Comparison of ENCODE assay signal across 21 cellular contexts in genomic region chr14:42441615-42442014, GRCh38.
"Had no signal": no experiment of that assay in that cellular context is flagged by ENCODE, and none has a peak within 500 bp of the region (broad histone marks: within the 10 kb centered on the region; RNA-seq: fewer than 3 reads in every experiment).

No MANE protein-coding gene starts in this region.

- H3K4me1 ChIP-seq: colonic mucosa, esophagus squamous epithelium, gastrocnemius medialis, heart right ventricle, left lung, lower lobe of right lung had no signal

- H3K27ac ChIP-seq: colonic mucosa, epithelial cell of prostate, esophagus squamous epithelium, gastrocnemius medialis, heart right ventricle, left lung, lower lobe of right lung had no signal

- H3K27me3 ChIP-seq: colonic mucosa, esophagus squamous epithelium, gastrocnemius medialis, heart right ventricle, left lung had no signal

- H3K9me3 ChIP-seq: colonic mucosa, esophagus squamous epithelium, gastrocnemius medialis, left lung, lower lobe of right lung had no signal

- ATAC-seq: effector memory CD8-positive, alpha-beta T cell; esophagus mucosa; gastrocnemius medialis; heart right ventricle; left cardiac atrium; left lung; left ventricle myocardium superior; lower lobe of right lung; mucosa of descending colon had no signal

- DNase-seq: colonic mucosa; cortex of kidney; effector CD8-positive, alpha-beta T cell; effector memory CD8-positive, alpha-beta T cell; endodermal cell; erythroblast; esophagus squamous epithelium; foreskin melanocyte; gastrocnemius medialis; glutamatergic neuron; head of caudate nucleus; heart right ventricle; hippocampal formation; left cardiac atrium; left lung; left ventricle myocardium superior; lower lobe of right lung; mesenchymal stem cell; mucosa of descending colon had no signal

- H3K4me3 ChIP-seq: colonic mucosa, esophagus squamous epithelium, gastrocnemius medialis, heart right ventricle, left lung, lower lobe of right lung, mucosa of descending colon had no signal

- H3K36me3 ChIP-seq: colonic mucosa, esophagus squamous epithelium, gastrocnemius medialis, heart right ventricle, left lung, lower lobe of right lung had no signal
